ENCODE assay signal across 2 cellular contexts in genomic region chr11:94627003-94627560, GRCh38. TPM values are rescaled to one million over a fixed set of nuclear protein-coding genes. Genes with fewer than 3 reads are reported as not detected.
"Had no signal": no experiment of that assay in that cellular context is flagged by ENCODE, and none has a peak within 500 bp of the region (broad histone marks: within the 10 kb centered on the region; RNA-seq: fewer than 3 reads in every experiment).

No MANE protein-coding gene starts in this region.

RNA-seq across cellular contexts. Expression of gene PIWIL4, which starts 59.9 kb away (rescaled TPM):
- total RNA-seq: H4, H9 had no signal
